In the genomic region with DNA sequence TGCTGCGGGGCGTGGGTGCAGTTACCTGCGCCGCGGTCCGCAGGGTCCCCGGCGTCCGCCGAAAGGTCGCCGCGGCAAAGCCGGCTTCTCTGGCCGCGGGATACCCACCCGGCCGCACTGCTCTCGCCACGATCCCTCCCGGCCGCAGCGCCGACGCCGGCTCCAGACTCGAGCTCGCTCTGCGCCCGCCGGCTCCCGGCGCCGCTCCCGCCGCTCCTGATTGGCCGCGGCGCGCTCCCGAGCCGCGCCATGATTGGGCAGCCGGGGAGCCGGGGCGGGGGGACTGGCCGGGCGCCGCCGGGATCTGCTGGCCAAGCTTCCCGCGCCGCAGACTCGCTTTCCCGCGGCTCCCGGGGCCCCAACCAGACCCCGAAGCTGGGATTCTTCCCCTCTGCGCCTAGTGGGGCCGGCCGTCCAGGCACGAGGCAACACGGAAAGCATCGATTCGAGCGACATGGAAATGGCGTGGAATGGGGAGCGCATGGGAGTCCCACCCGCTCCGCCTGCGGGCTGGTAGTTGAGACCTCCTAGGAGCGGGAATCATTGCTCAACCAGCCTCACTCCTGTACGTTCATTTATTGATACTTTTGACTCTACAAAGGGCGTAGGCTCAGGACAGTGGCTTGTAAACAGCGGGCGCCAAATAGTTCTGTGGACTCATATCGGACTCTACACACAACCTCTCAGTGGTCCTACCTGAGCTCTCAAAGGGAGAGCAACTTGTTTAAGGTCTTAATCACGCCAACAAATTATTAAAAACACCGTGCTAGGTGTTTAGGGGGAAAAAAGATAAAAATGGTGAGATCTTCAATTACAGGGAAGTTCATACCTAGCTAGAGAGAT, we compare ENCODE assay signal across 8 cellular contexts. TPM values are rescaled to one million over a fixed set of nuclear protein-coding genes. Genes with fewer than 3 reads are reported as not detected.
A peak's percentile ranks its signal among the peaks of the same experiment; 100 is the strongest.
DNase-seq lines count a peak whose midpoint lies in the region; ATAC-seq, FAIRE-seq and TF ChIP-seq lines count a peak whose summit lies in the region.

No MANE protein-coding gene starts in this region.

- CTCF ChIA-PET in Caco-2 (lab: Charles Lee), result interaction anchor here (0.6 to 2.6 kb wide), 5 partner anchors 133 to 217 kb away, joined by 3 to 18 read pairs (median 3); partner anchors contain the start of gene GTF2A1

- H3K79me2 ChIP-seq in neural progenitor cell (ENCODE audit: low read depth), result peaks cover 32% of the 10 kb centered on the region

- H3K4me3 Mint-ChIP-seq in Caco-2 (ENCODE audit: unreplicated experiment), result peak overlapping the region; percentile 95
- peak overlapping the region; percentile 81 for H3K4me3 Mint-ChIP-seq in activated naive CD4-positive, alpha-beta T cell treated with anti-CD3 and anti-CD28 coated beads, Interleukin-2, amount 50 U/mL, for 24 hours
- peak overlapping the region; percentile 88 for H3K4me3 Mint-ChIP-seq in neural progenitor cell

- BruUV-seq in Caco-2 (replicated peaks; lab: Mats Ljungman, UMichigan), result TSS peak; percentile 91

- H3K9me3 ChIP-seq in Caco-2, result no peaks in the 10 kb centered on the region
- no peaks in the 10 kb centered on the region for H3K9me3 ChIP-seq in Peyer's patch
- H3K9me3 ChIP-seq in neural progenitor cell (ENCODE audit: low read depth), result no peaks in the 10 kb centered on the region
- H3K9me3 ChIP-seq in upper lobe of left lung, result no peaks in the 10 kb centered on the region

- peaks cover 27% of the 10 kb centered on the region for H3K4me1 Mint-ChIP-seq in Caco-2 (ENCODE audit: low read depth, unreplicated experiment)
- H3K4me1 Mint-ChIP-seq in activated naive CD4-positive, alpha-beta T cell treated with anti-CD3 and anti-CD28 coated beads, Interleukin-2, amount 50 U/mL, for 24 hours, result peaks cover 16% of the 10 kb centered on the region
- H3K4me1 Mint-ChIP-seq in neural progenitor cell, result peaks cover 40% of the 10 kb centered on the region

- TF ChIP-seq POLR2A in Peyer's patch (IDR thresholded peaks at IDR 0.05) (no peak), upper lobe of left lung (IDR thresholded peaks at IDR 0.05) (no peak)

- peak; percentile 85 for ATAC-seq in GM21390 (IDR thresholded peaks at IDR 0.05; ENCODE audit: unreplicated experiment)
- ATAC-seq in upper lobe of left lung (ENCODE audit: low FRiP score in 2 of 2), result peak; percentile 89 to 96

- H2AFZ ChIP-seq in neural progenitor cell (replicated peaks), result peak overlapping the region; percentile 99

- peaks cover 21% of the 10 kb centered on the region for H3F3A ChIP-seq in neural progenitor cell (ENCODE audit: low read depth)

- H3K9ac ChIP-seq in neural progenitor cell, result no peak overlapping the region

- H3K27ac ChIP-seq in Peyer's patch, result peak overlapping the region in 2 of 4 donors; percentile 21 to 50
- H3K27ac ChIP-seq in neural progenitor cell, result no peak overlapping the region
- H3K27ac ChIP-seq in upper lobe of left lung, result peak overlapping the region; percentile 4 to 84 (median 68)

- no peak for FAIRE-seq in HTR-8/SVneo (lab: Jason Lieb, UNC)

- WGBS in upper lobe of left lung, 2 donors, result 4 to 9% methylated on average over 24 to 45 of the region's 79 CpGs

- DNase-seq in Caco-2 (peak; percentile 80 to 92), HTR-8/SVneo (ENCODE audit: insufficient read length, low spot score) (peak; percentile 65), Peyer's patch (peak; percentile 18 to 84 (median 80)), glomerular visceral epithelial cell (ENCODE audit: extremely low spot score) (peak; percentile 60), neural progenitor cell (ENCODE audit: low spot score) (peak; percentile 96), upper lobe of left lung (peak; percentile 73 to 96)

- H3K9me3 Mint-ChIP-seq in Caco-2 (ENCODE audit: unreplicated experiment) (no peaks in the 10 kb centered on the region), neural progenitor cell (no peaks in the 10 kb centered on the region)
- H3K9me3 Mint-ChIP-seq in activated naive CD4-positive, alpha-beta T cell treated with anti-CD3 and anti-CD28 coated beads, Interleukin-2, amount 50 U/mL, for 24 hours, result no peaks in the 10 kb centered on the region

- no peak for TF ChIP-seq EP300 in upper lobe of left lung (IDR thresholded peaks at IDR 0.05)

- no peaks in the 10 kb centered on the region for H3K27me3 ChIP-seq in Caco-2 (replicated peaks; ENCODE audit: control insufficient read depth, insufficient read depth, low read length)
- no peaks in the 10 kb centered on the region for H3K27me3 ChIP-seq in Peyer's patch
- peaks cover 53% of the 10 kb centered on the region for H3K27me3 ChIP-seq in neural progenitor cell
- H3K27me3 ChIP-seq in upper lobe of left lung, result peaks cover 0 to 10% (median 4%) of the 10 kb centered on the region in 4 donors

- H3K4me3 ChIP-seq in Caco-2 (ENCODE audit: low read depth, low read length) (peak overlapping the region; percentile 79), Peyer's patch (peak overlapping the region; percentile 39 to 75 (median 58)), neural progenitor cell (peak overlapping the region; percentile 62), upper lobe of left lung (peak overlapping the region; percentile 44 to 68 (median 62))

- intact Hi-C loops in Caco-2 (cut with micrococcal nuclease; ENCODE audit: unreplicated experiment), result loop anchor here (1.0 to 5.0 kb wide), 5 partner anchors 28 to 216 kb away; partner anchors contain the start of genes GTF2A1 and STON2

- POLR2A ChIA-PET in Caco-2 (lab: Charles Lee), result interaction anchor here (0.6 to 1.9 kb wide), 4 partner anchors 97 to 216 kb away, joined by 3 to 11 read pairs (median 3); partner anchors contain the start of gene GTF2A1

- H3K36me3 Mint-ChIP-seq in Caco-2 (ENCODE audit: insufficient read depth, unreplicated experiment) (peaks cover 14% of the 10 kb centered on the region), neural progenitor cell (peaks cover 2% of the 10 kb centered on the region)
- no peaks in the 10 kb centered on the region for H3K36me3 Mint-ChIP-seq in activated naive CD4-positive, alpha-beta T cell treated with anti-CD3 and anti-CD28 coated beads, Interleukin-2, amount 50 U/mL, for 24 hours

- peak overlapping the region; percentile 61 for H3K27ac Mint-ChIP-seq in Caco-2 (ENCODE audit: unreplicated experiment)
- H3K27ac Mint-ChIP-seq in activated naive CD4-positive, alpha-beta T cell treated with anti-CD3 and anti-CD28 coated beads, Interleukin-2, amount 50 U/mL, for 24 hours, result no peak overlapping the region
- H3K27ac Mint-ChIP-seq in neural progenitor cell, result peak overlapping the region; percentile 52

- H3K36me3 ChIP-seq in Caco-2 (ENCODE audit: control insufficient read depth, insufficient read depth, low read length) (no peaks in the 10 kb centered on the region), Peyer's patch (no peaks in the 10 kb centered on the region), neural progenitor cell (no peaks in the 10 kb centered on the region), upper lobe of left lung (no peaks in the 10 kb centered on the region)

- H3K4me1 ChIP-seq in Caco-2, result no peaks in the 10 kb centered on the region
- H3K4me1 ChIP-seq in Peyer's patch, result peaks cover 0 to 21% (median 2%) of the 10 kb centered on the region in 4 donors
- H3K4me1 ChIP-seq in neural progenitor cell, result peaks cover 24% of the 10 kb centered on the region
- H3K4me1 ChIP-seq in upper lobe of left lung, result peaks cover 14 to 21% (median 18%) of the 10 kb centered on the region in 4 donors

- TF ChIP-seq CTCF in Caco-2 (IDR thresholded peaks at IDR 0.05; ENCODE audit: insufficient read depth in 1 of 2, low read depth in 1 of 2, low read length in 1 of 2, severe bottlenecking in 1 of 2, unreplicated experiment in 1 of 2) (no peak), Peyer's patch (IDR thresholded peaks at IDR 0.05) (no peak), neural progenitor cell (IDR thresholded peaks at IDR 0.05) (no peak), upper lobe of left lung (IDR thresholded peaks at IDR 0.05) (no peak)

- peak overlapping the region; percentile 90 for H3K4me2 ChIP-seq in neural progenitor cell

- H3K27me3 Mint-ChIP-seq in Caco-2 (ENCODE audit: insufficient read depth, unreplicated experiment) (no peaks in the 10 kb centered on the region), neural progenitor cell (ENCODE audit: insufficient read depth, low read depth) (peaks cover 13% of the 10 kb centered on the region)
- H3K27me3 Mint-ChIP-seq in activated naive CD4-positive, alpha-beta T cell treated with anti-CD3 and anti-CD28 coated beads, Interleukin-2, amount 50 U/mL, for 24 hours, result peaks cover 56% of the 10 kb centered on the region

- H4K20me1 ChIP-seq in neural progenitor cell (ENCODE audit: low read depth), result peaks cover 21% of the 10 kb centered on the region

RNA-seq across cellular contexts. Expression of gene STON2, which starts 36.4 kb away (rescaled TPM):
- total RNA-seq in Caco-2 (2022) (37.1 and 43.5 TPM in 2 replicates), Peyer's patch (10 to 100 TPM in 3 of 4 donors, 1 to 10 TPM in 1; 6.3 to 25.3 (median 13.9) TPM), neural progenitor cell (ENCODE audit: low replicate concordance) (25.0 and 31.1 TPM in 2 replicates), upper lobe of left lung (10 to 100 TPM; 22.3 to 34.8 (median 26.7) TPM)
